In the genomic region with DNA sequence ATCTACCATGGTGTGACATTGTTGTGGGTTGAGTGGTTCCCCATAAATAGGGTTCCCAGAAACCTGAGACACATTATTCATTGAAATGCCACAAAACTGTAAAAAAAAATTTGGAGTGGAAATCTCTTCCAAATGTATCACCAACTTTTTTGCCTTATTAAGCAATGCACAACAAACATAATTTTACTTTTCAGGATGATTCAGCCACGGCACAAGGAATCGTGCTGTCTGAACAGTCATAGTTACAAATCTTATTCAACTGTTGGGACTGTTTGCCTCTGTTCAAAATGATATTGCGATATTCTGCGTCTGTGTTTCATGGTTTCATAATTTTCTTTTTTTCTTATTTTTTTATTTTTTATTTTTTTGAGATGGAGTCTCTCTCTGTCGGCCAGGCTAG, we compare ENCODE assay signal across 26 cellular contexts.
"Had no signal": no experiment of that assay in that cellular context is flagged by ENCODE, and none has a peak within 500 bp of the region (broad histone marks: within the 10 kb centered on the region; RNA-seq: fewer than 3 reads in every experiment).

No MANE protein-coding gene starts in this region.

- H3K27ac ChIP-seq: breast epithelium, Peyer's patch, RWPE1, SJSA1 had no signal

- H3K36me3 Mint-ChIP-seq: activated naive CD4-positive, alpha-beta T cell treated with anti-CD3 and anti-CD28 coated beads, Interleukin-2, amount 50 U/mL, for 24 hours; WTC11 had no signal

- H3K27ac Mint-ChIP-seq: activated CD8-positive, alpha-beta T cell treated with anti-CD3 and anti-CD28 coated beads, Interleukin-2, amount 10 ng/mL, durations not matched to agents 7 days and 5 days; activated naive CD4-positive, alpha-beta T cell treated with anti-CD3 and anti-CD28 coated beads, Interleukin-2, amount 50 U/mL, for 24 hours; T-helper 2 cell treated with Interferon-gamma antibody and Interleukin-4, amounts not matched to agents 5 μg/mL and 100 μg/mL, for 36 hours; WTC11 had no signal

- DNase-seq: activated CD4-positive, alpha-beta T cell treated with anti-CD3 and anti-CD28 coated beads for 48 hours; activated CD4-positive, alpha-beta T cell treated with anti-CD3 and anti-CD28 coated beads, Interleukin-2, amount 50 U/mL, for 4 hours; activated CD4-positive, CD25-positive, alpha-beta regulatory T cell treated with anti-CD3 and anti-CD28 coated beads, Interleukin-2, amount 50 U/mL, for 72 hours; activated CD8-positive, alpha-beta memory T cell treated with anti-CD3 and anti-CD28 coated beads, Interleukin-2, amount 50 U/mL, for 48 hours; activated CD8-positive, alpha-beta T cell treated with anti-CD3 and anti-CD28 coated beads, Interleukin-2, amount 10 ng/mL, durations not matched to agents 7 days and 5 days; activated effector memory CD4-positive, alpha-beta T cell treated with Interleukin-2 at 50 U/mL for 16 hours; activated naive CD4-positive, alpha-beta T cell; activated T-cell treated with anti-CD3 and anti-CD28 coated beads, Interleukin-2, amount 50 U/mL, for 1 hour; aorta; caudate nucleus; MG63; NCI-H1105; NCI-H1436; NCI-H1694 treated with DMSO at 0.1 percent for 48 hours; NCI-H2029 treated with DMSO at 0.1 percent for 48 hours; NCI-H510A treated with DMSO at 0.1 percent for 48 hours; NCI-H69; Right ventricle myocardium superior; SW 1271 had no signal

- H3K4me3 ChIP-seq: breast epithelium, MG63, Peyer's patch, SJSA1 had no signal

- H3K9me3 ChIP-seq: breast epithelium, MG63, Peyer's patch had no signal

- H3K4me3 Mint-ChIP-seq: activated CD8-positive, alpha-beta T cell treated with anti-CD3 and anti-CD28 coated beads, Interleukin-2, amount 10 ng/mL, durations not matched to agents 7 days and 5 days; activated naive CD4-positive, alpha-beta T cell treated with anti-CD3 and anti-CD28 coated beads, Interleukin-2, amount 50 U/mL, for 24 hours; T-helper 2 cell treated with Interferon-gamma antibody and Interleukin-4, amounts not matched to agents 5 μg/mL and 100 μg/mL, for 36 hours; WTC11 had no signal

- H3K27me3 ChIP-seq: breast epithelium, MG63, Peyer's patch, SJSA1 had no signal

- H3K4me1 Mint-ChIP-seq: activated naive CD4-positive, alpha-beta T cell treated with anti-CD3 and anti-CD28 coated beads, Interleukin-2, amount 50 U/mL, for 24 hours had no signal

- H3K4me1 ChIP-seq: breast epithelium, SJSA1 had no signal

- H3K9me3 Mint-ChIP-seq: activated naive CD4-positive, alpha-beta T cell treated with anti-CD3 and anti-CD28 coated beads, Interleukin-2, amount 50 U/mL, for 24 hours had no signal

- H3K36me3 ChIP-seq: breast epithelium, MG63, Peyer's patch, SJSA1 had no signal
